ENCODE assay signal across 21 cellular contexts in genomic region chr2:228847684-228848083, GRCh38.
"Had no signal": no experiment of that assay in that cellular context is flagged by ENCODE, and none has a peak within 500 bp of the region (broad histone marks: within the 10 kb centered on the region; RNA-seq: fewer than 3 reads in every experiment).

No MANE protein-coding gene starts in this region.

- H3K4me3 ChIP-seq: gastrocnemius medialis, right lobe of liver, tibial nerve had no signal

- H3K4me1 ChIP-seq: gastrocnemius medialis had no signal

- H3K36me3 Mint-ChIP-seq: activated CD8-positive, alpha-beta memory T cell treated with anti-CD3 and anti-CD28 coated beads, Interleukin-2, amount 10 ng/mL, durations not matched to agents 7 days and 5 days; activated naive CD4-positive, alpha-beta T cell treated with anti-CD3 and anti-CD28 coated beads, Interleukin-2, amount 50 U/mL, for 24 hours had no signal

- H3K4me3 Mint-ChIP-seq: activated B cell treated with CpG ODN at 0.5 μM for 24 hours; activated CD8-positive, alpha-beta memory T cell treated with anti-CD3 and anti-CD28 coated beads, Interleukin-2, amount 10 ng/mL, durations not matched to agents 7 days and 5 days; activated CD8-positive, alpha-beta T cell treated with anti-CD3 and anti-CD28 coated beads, Interleukin-2, amount 10 ng/mL, durations not matched to agents 7 days and 5 days; activated naive CD4-positive, alpha-beta T cell treated with anti-CD3 and anti-CD28 coated beads, Interleukin-2, amount 50 U/mL, for 24 hours; activated naive CD8-positive, alpha-beta T cell treated with anti-CD3 and anti-CD28 coated beads, Interleukin-2, amount 50 U/mL, for 24 hours; dendritic cell treated with granulocyte-macrophage colony-stimulating factor and Interleukin-4, amounts not matched to agents 40 ng/mL and 50 ng/mL, for 4 days; endodermal cell; nephron; T-helper 2 cell treated with Interferon-gamma antibody and Interleukin-4, amounts not matched to agents 5 μg/mL and 100 μg/mL, for 36 hours had no signal

- H3K27ac ChIP-seq: brain microvascular endothelial cell, gastrocnemius medialis, right lobe of liver, tibial nerve had no signal

- H3K27me3 ChIP-seq: brain microvascular endothelial cell, gastrocnemius medialis, right lobe of liver, tibial nerve had no signal

- H3K36me3 ChIP-seq: brain microvascular endothelial cell, gastrocnemius medialis, right lobe of liver, tibial nerve had no signal

- H3K9me3 ChIP-seq: gastrocnemius medialis, tibial nerve had no signal

- H3K27ac Mint-ChIP-seq: activated B cell treated with CpG ODN at 0.5 μM for 24 hours; activated CD8-positive, alpha-beta memory T cell treated with anti-CD3 and anti-CD28 coated beads, Interleukin-2, amount 10 ng/mL, durations not matched to agents 7 days and 5 days; activated CD8-positive, alpha-beta T cell treated with anti-CD3 and anti-CD28 coated beads, Interleukin-2, amount 10 ng/mL, durations not matched to agents 7 days and 5 days; activated naive CD4-positive, alpha-beta T cell treated with anti-CD3 and anti-CD28 coated beads, Interleukin-2, amount 50 U/mL, for 24 hours; activated naive CD8-positive, alpha-beta T cell treated with anti-CD3 and anti-CD28 coated beads, Interleukin-2, amount 50 U/mL, for 24 hours; activated T-helper 2 cell treated with anti-CD3 and anti-CD28 coated beads, Interferon-gamma antibody, Interleukin-2, Interleukin-4, amounts not matched to agents 10 μg/mL and 5 μg/mL and 100 μg/mL, durations not matched to agents 14 hours and 24 hours and 36 hours; dendritic cell treated with granulocyte-macrophage colony-stimulating factor and Interleukin-4, amounts not matched to agents 40 ng/mL and 50 ng/mL, for 4 days; endodermal cell; T-helper 2 cell treated with Interferon-gamma antibody and Interleukin-4, amounts not matched to agents 5 μg/mL and 100 μg/mL, for 36 hours had no signal

- DNase-seq: activated B cell treated with CpG ODN at 0.5 μM for 24 hours; activated CD8-positive, alpha-beta memory T cell treated with anti-CD3 and anti-CD28 coated beads, Interleukin-2, amount 10 ng/mL, durations not matched to agents 7 days and 5 days; activated CD8-positive, alpha-beta T cell treated with anti-CD3 and anti-CD28 coated beads, Interleukin-2, amount 10 ng/mL, durations not matched to agents 7 days and 5 days; activated naive CD8-positive, alpha-beta T cell treated with anti-CD3 and anti-CD28 coated beads, Interleukin-2, amount 50 U/mL, for 24 hours; activated T-cell treated with anti-CD3 and anti-CD28 coated beads, Interleukin-2, amount 50 U/mL, for 48 hours; brain microvascular endothelial cell; endodermal cell; gastrocnemius medialis; glutamatergic neuron; left cardiac atrium; left ventricle myocardium superior; right lobe of liver; stimulated activated CD4-positive, alpha-beta T cell treated with anti-CD3 and anti-CD28 coated beads, Interleukin-2, amount 100 ng/mL, for 48 hours; stimulated activated naive CD4-positive, alpha-beta T cell treated with Interleukin-2 at 50 U/mL for 16 hours had no signal

- H3K27me3 Mint-ChIP-seq: activated B cell treated with CpG ODN at 0.5 μM for 24 hours; activated CD8-positive, alpha-beta memory T cell treated with anti-CD3 and anti-CD28 coated beads, Interleukin-2, amount 10 ng/mL, durations not matched to agents 7 days and 5 days; activated naive CD4-positive, alpha-beta T cell treated with anti-CD3 and anti-CD28 coated beads, Interleukin-2, amount 50 U/mL, for 24 hours; activated naive CD8-positive, alpha-beta T cell treated with anti-CD3 and anti-CD28 coated beads, Interleukin-2, amount 50 U/mL, for 24 hours; dendritic cell treated with granulocyte-macrophage colony-stimulating factor and Interleukin-4, amounts not matched to agents 40 ng/mL and 50 ng/mL, for 4 days had no signal

- H3K4me1 Mint-ChIP-seq: activated B cell treated with CpG ODN at 0.5 μM for 24 hours; activated CD8-positive, alpha-beta memory T cell treated with anti-CD3 and anti-CD28 coated beads, Interleukin-2, amount 10 ng/mL, durations not matched to agents 7 days and 5 days; activated naive CD4-positive, alpha-beta T cell treated with anti-CD3 and anti-CD28 coated beads, Interleukin-2, amount 50 U/mL, for 24 hours; activated naive CD8-positive, alpha-beta T cell treated with anti-CD3 and anti-CD28 coated beads, Interleukin-2, amount 50 U/mL, for 24 hours; endodermal cell had no signal

- H3K9me3 Mint-ChIP-seq: endodermal cell, nephron had no signal

- ATAC-seq: activated CD8-positive, alpha-beta memory T cell treated with anti-CD3 and anti-CD28 coated beads, Interleukin-2, amount 10 ng/mL, durations not matched to agents 7 days and 5 days; activated CD8-positive, alpha-beta T cell treated with anti-CD3 and anti-CD28 coated beads, Interleukin-2, amount 10 ng/mL, durations not matched to agents 7 days and 5 days; activated naive CD8-positive, alpha-beta T cell treated with anti-CD3 and anti-CD28 coated beads, Interleukin-2, amount 50 U/mL, for 24 hours; esophagus mucosa; gastrocnemius medialis; left cardiac atrium; left ventricle myocardium superior; right lobe of liver had no signal
